ENCODE assay signal across 8 cellular contexts in genomic region chr3:183637106-183637486, GRCh38.
DNase-seq lines count a peak whose midpoint lies in the region; ATAC-seq, FAIRE-seq and TF ChIP-seq lines count a peak whose summit lies in the region.

No MANE protein-coding gene starts in this region.

- ATAC-seq in GM18909 (IDR thresholded peaks at IDR 0.05; ENCODE audit: poor library complexity, unreplicated experiment): no peak

- H3K4me3 ChIP-seq in foreskin fibroblast (ENCODE audit: low read depth in 1 of 2, low read length in 2 of 2): peak overlapping the region; percentile 88 to 95
- H3K4me3 ChIP-seq in skeletal muscle cell (ENCODE audit: low read depth, low read length): peak overlapping the region; percentile 86

- DNase-seq in GM19239 (ENCODE audit: insufficient read length, low spot score): no peak
- DNase-seq in foreskin fibroblast: no peak
- no peak for DNase-seq in skeletal muscle cell (ENCODE audit: low read depth)
- no peak for DNase-seq in NCI-H1417 treated with DMSO at 0.1 percent for 48 hours (lab: John Stamatoyannopoulos, UW)
- no peak for DNase-seq in putamen (ENCODE audit: low spot score)
- DNase-seq in NCI-H69 (lab: John Stamatoyannopoulos, UW): no peak

- no peak for TF ChIP-seq CTCF in VCaP (conservative IDR thresholded peaks at IDR 0.05)
- no peak for TF ChIP-seq CTCF in foreskin fibroblast (IDR thresholded peaks at IDR 0.05; ENCODE audit: low read depth, low read length)

- H3K27ac ChIP-seq in VCaP: peak overlapping the region; percentile 92

- FAIRE-seq in GM19239 (lab: Jason Lieb, UNC): peak; percentile 28
